ENCODE assay signal across 14 cellular contexts in the genomic region with DNA sequence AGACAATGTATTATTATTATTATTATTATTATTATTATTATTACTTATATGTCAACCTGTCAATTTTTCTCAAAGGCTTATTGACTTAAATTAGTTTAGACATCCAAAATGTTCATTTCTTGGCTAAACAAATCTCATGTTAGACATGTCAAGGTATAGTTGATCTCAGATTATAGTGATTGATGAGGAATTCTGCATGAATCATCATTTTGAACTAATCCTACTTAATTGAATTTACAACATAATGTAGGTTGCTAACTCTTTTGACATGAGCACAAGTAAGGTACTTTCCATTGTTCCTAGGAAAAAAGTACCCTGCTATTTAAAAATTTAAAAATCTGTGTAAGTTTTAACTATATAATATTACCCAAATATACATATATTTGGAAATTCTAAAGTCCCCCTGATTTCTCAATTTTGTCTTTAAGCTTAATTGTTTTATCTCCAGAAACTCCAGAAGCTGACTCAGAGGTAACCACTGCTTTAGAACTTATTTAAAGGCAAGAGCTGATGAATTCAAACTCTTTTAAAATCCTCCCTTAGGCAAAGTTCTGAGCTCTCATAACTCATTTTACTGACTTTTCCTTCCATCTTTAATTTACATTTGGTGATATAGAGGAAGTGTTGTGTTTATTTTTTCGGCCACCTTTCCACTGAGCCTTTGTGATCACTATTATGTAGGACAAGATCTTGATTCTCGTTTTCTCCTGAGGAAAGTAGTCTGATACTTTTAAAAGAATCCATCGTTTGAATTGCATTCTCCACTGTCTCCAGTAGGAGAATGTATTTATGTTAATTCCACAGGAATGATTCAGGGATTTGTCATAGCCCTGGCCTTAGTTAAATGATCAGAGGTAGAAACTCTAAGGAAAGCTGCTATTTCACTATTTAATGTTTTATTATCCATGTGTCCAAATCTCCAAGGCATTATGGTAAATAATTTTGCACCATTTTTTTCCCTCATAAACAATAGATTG.
DNase-seq lines count a peak whose midpoint lies in the region; ATAC-seq and TF ChIP-seq lines count a peak whose summit lies in the region.
"Had no signal": no experiment of that assay in that cellular context is flagged by ENCODE, and none has a peak within 500 bp of the region (broad histone marks: within the 10 kb centered on the region; RNA-seq: fewer than 3 reads in every experiment).

No MANE protein-coding gene starts in this region.

- H3K4me1 ChIP-seq in H9 (ENCODE audit: insufficient read depth, low read length) (no peaks in the 10 kb centered on the region), thoracic aorta (ENCODE audit: control insufficient read depth in 1 of 2, low read depth in 2 of 2) (peaks cover 5 to 14% of the 10 kb centered on the region in 2 donors), gastroesophageal sphincter (no peaks in the 10 kb centered on the region)
- H3K4me1 ChIP-seq: body of pancreas, SJCRH30 had no signal

- H2BK20ac ChIP-seq in H9 (ENCODE audit: low read depth, low read length, poor library complexity, severe bottlenecking), result no peak overlapping the region

- no peak overlapping the region for H3K18ac ChIP-seq in H9 (ENCODE audit: insufficient read length, low read depth, low read length)

- H3T11ph ChIP-seq in H9 (ENCODE audit: low read length), result no peak overlapping the region

- H3K4me3 Mint-ChIP-seq in H9 (no peak overlapping the region), immature natural killer cell (no peak overlapping the region)
- H3K4me3 Mint-ChIP-seq: activated CD8-positive, alpha-beta T cell treated with anti-CD3 and anti-CD28 coated beads for 36 hours; naive thymus-derived CD4-positive, alpha-beta T cell; stimulated activated memory B cell treated with anti-CD40 and anti-IgM and Interleukin-4, amounts not matched to agents 10 μg/mL and 1 μg/mL and 100 μg/mL, for 72 hours had no signal

- no peak overlapping the region for H3K4ac ChIP-seq in H9 (ENCODE audit: low read depth, low read length)

- no peaks in the 10 kb centered on the region for H3K79me1 ChIP-seq in H9 (ENCODE audit: insufficient read depth, low read depth, low read length, poor library complexity, severe bottlenecking)

- H3K4me2 ChIP-seq in H9 (ENCODE audit: insufficient read depth, insufficient read length, low read length), result no peak overlapping the region

- H3K14ac ChIP-seq in H9 (ENCODE audit: insufficient read depth, low read length), result no peak overlapping the region

- no peak overlapping the region for H2BK15ac ChIP-seq in H9 (ENCODE audit: low read depth, low read length)

- TF ChIP-seq POLR2A in gastroesophageal sphincter (IDR thresholded peaks at IDR 0.05), result no peak

- ATAC-seq in SK-N-SH treated with all-trans-retinoic acid at 6 μM for 48 hours, result peak; percentile 96
- no peak for ATAC-seq in thoracic aorta (ENCODE audit: insufficient number of reproducible peaks, low FRiP score, low read depth)
- no peak for ATAC-seq in gastroesophageal sphincter
- ATAC-seq: activated CD8-positive, alpha-beta T cell treated with anti-CD3 and anti-CD28 coated beads for 36 hours; body of pancreas; naive thymus-derived CD4-positive, alpha-beta T cell; sciatic nerve; stimulated activated memory B cell treated with anti-CD40 and anti-IgM and Interleukin-4, amounts not matched to agents 10 μg/mL and 1 μg/mL and 100 μg/mL, for 72 hours had no signal

- H3K9me3 Mint-ChIP-seq in H9, result no peaks in the 10 kb centered on the region
- H3K9me3 Mint-ChIP-seq in immature natural killer cell, result peaks cover 0 to 22% (median 4%) of the 10 kb centered on the region in 6 donors
- H3K9me3 Mint-ChIP-seq: stimulated activated memory B cell treated with anti-CD40 and anti-IgM and Interleukin-4, amounts not matched to agents 10 μg/mL and 1 μg/mL and 100 μg/mL, for 72 hours had no signal

- H3K23me2 ChIP-seq in H9 (ENCODE audit: insufficient read length, low read depth, low read length, poor library complexity, severe bottlenecking), result no peaks in the 10 kb centered on the region

- H3K9ac ChIP-seq in H9 (ENCODE audit: extremely low read depth, insufficient read length, low read length), result no peak overlapping the region

- H3K27me3 ChIP-seq in H9 (ENCODE audit: insufficient read depth, low read length), result no peaks in the 10 kb centered on the region
- H3K27me3 ChIP-seq in thoracic aorta (replicated peaks; ENCODE audit: insufficient read depth), result no peaks in the 10 kb centered on the region
- no peaks in the 10 kb centered on the region for H3K27me3 ChIP-seq in gastroesophageal sphincter
- H3K27me3 ChIP-seq: body of pancreas, SJCRH30 had no signal

- H3K27ac ChIP-seq in H9 (ENCODE audit: insufficient read length, low read depth, low read length), result no peak overlapping the region
- peak overlapping the region; percentile 41 to 55 for H3K27ac ChIP-seq in thoracic aorta
- H3K27ac ChIP-seq in gastroesophageal sphincter, result no peak overlapping the region
- H3K27ac ChIP-seq: body of pancreas, SJCRH30 had no signal

- H3K23ac ChIP-seq in H9 (ENCODE audit: insufficient read length, low read depth, low read length), result no peak overlapping the region

- no peaks in the 10 kb centered on the region for H3K27me3 Mint-ChIP-seq in H9 (ENCODE audit: low read depth)
- peaks cover 0 to 2% (median 0%) of the 10 kb centered on the region in 3 donors for H3K27me3 Mint-ChIP-seq in immature natural killer cell (ENCODE audit: low read depth in 3 of 3)
- H3K27me3 Mint-ChIP-seq: activated CD8-positive, alpha-beta T cell treated with anti-CD3 and anti-CD28 coated beads for 36 hours; naive thymus-derived CD4-positive, alpha-beta T cell; stimulated activated memory B cell treated with anti-CD40 and anti-IgM and Interleukin-4, amounts not matched to agents 10 μg/mL and 1 μg/mL and 100 μg/mL, for 72 hours had no signal

- H3K27ac Mint-ChIP-seq in H9 (peak overlapping the region; percentile 27 to 85 (median 84); a peak in 5 of 7 replicates), immature natural killer cell (no peak overlapping the region)
- H3K27ac Mint-ChIP-seq: activated CD8-positive, alpha-beta T cell treated with anti-CD3 and anti-CD28 coated beads for 36 hours; naive thymus-derived CD4-positive, alpha-beta T cell; stimulated activated memory B cell treated with anti-CD40 and anti-IgM and Interleukin-4, amounts not matched to agents 10 μg/mL and 1 μg/mL and 100 μg/mL, for 72 hours had no signal

- H3K4me3 ChIP-seq in fibroblast of pulmonary artery (replicated peaks; ENCODE audit: low read depth, low read length), result no peak overlapping the region
- H3K4me3 ChIP-seq in thoracic aorta, result no peak overlapping the region
- no peak overlapping the region for H3K4me3 ChIP-seq in gastroesophageal sphincter
- H3K4me3 ChIP-seq: body of pancreas, SJCRH30 had no signal

- H3K36me3 Mint-ChIP-seq in H9 (ENCODE audit: insufficient read depth in 1 of 3, low read depth in 3 of 3), result peaks cover 0 to 2% (median 0%) of the 10 kb centered on the region in 3 experiments; a peak in 1 of 7 replicates
- H3K36me3 Mint-ChIP-seq in immature natural killer cell, result no peaks in the 10 kb centered on the region
- H3K36me3 Mint-ChIP-seq: naive thymus-derived CD4-positive, alpha-beta T cell; stimulated activated memory B cell treated with anti-CD40 and anti-IgM and Interleukin-4, amounts not matched to agents 10 μg/mL and 1 μg/mL and 100 μg/mL, for 72 hours had no signal

- no peak overlapping the region for H4K5ac ChIP-seq in H9 (ENCODE audit: insufficient read length, low read depth, low read length)

- H3K9me3 ChIP-seq in H9 (ENCODE audit: control insufficient read depth, low read depth, low read length), result no peaks in the 10 kb centered on the region
- H3K9me3 ChIP-seq in thoracic aorta, result no peaks in the 10 kb centered on the region
- H3K9me3 ChIP-seq in gastroesophageal sphincter, result no peaks in the 10 kb centered on the region
- H3K9me3 ChIP-seq: body of pancreas, SJCRH30 had no signal

- no peak overlapping the region for H2BK5ac ChIP-seq in H9 (ENCODE audit: insufficient read length, low read length)

- no peak overlapping the region for H2BK120ac ChIP-seq in H9 (ENCODE audit: low read depth, low read length, poor library complexity, severe bottlenecking)

- H2AFZ ChIP-seq in H9 (ENCODE audit: low read length), result no peak overlapping the region

- H3K36me3 ChIP-seq in thoracic aorta (no peaks in the 10 kb centered on the region), gastroesophageal sphincter (no peaks in the 10 kb centered on the region)
- H3K36me3 ChIP-seq: SJCRH30 had no signal

- TF ChIP-seq EP300 in gastroesophageal sphincter (IDR thresholded peaks at IDR 0.05), result no peak

- no peak overlapping the region for H4K91ac ChIP-seq in H9 (ENCODE audit: insufficient read length, low read depth, low read length)

- no peak overlapping the region for H2AK5ac ChIP-seq in H9 (ENCODE audit: insufficient read length, low read length)

- WGBS in H9 (ENCODE audit: extremely low coverage, insufficient read length, low lambda C conversion rate), result no CpG with 5 or more reads among the region's 3 CpGs
- WGBS in gastroesophageal sphincter (ENCODE audit: low coverage in 1 of 2), 2 donors, result 10 to 37% methylated on average over 3 of the region's 3 CpGs

- H4K20me1 ChIP-seq in H9 (ENCODE audit: control insufficient read depth, insufficient read depth, insufficient read length), result no peaks in the 10 kb centered on the region

- TF ChIP-seq CTCF in H9 (conservative IDR thresholded peaks at IDR 0.05) (no peak; the same call in 1 of the 3 replicates), fibroblast of pulmonary artery (IDR thresholded peaks at IDR 0.05; ENCODE audit: low read length, missing control alignments) (peak; percentile 39), thoracic aorta (IDR thresholded peaks at IDR 0.05) (no peak), gastroesophageal sphincter (IDR thresholded peaks at IDR 0.05) (no peak)

- H3K79me2 ChIP-seq in H9 (ENCODE audit: insufficient read depth, low read length), result no peaks in the 10 kb centered on the region

- H2BK12ac ChIP-seq in H9 (ENCODE audit: insufficient read length, low read depth, low read length), result no peak overlapping the region

- H4K8ac ChIP-seq in H9 (replicated peaks; ENCODE audit: insufficient read length, low read depth, low read length), result no peak overlapping the region

- H3K4me1 Mint-ChIP-seq in H9, result peaks cover 12 to 20% of the 10 kb centered on the region in 2 experiments
- no peaks in the 10 kb centered on the region for H3K4me1 Mint-ChIP-seq in immature natural killer cell
- H3K4me1 Mint-ChIP-seq: stimulated activated memory B cell treated with anti-CD40 and anti-IgM and Interleukin-4, amounts not matched to agents 10 μg/mL and 1 μg/mL and 100 μg/mL, for 72 hours had no signal

- no peak for DNase-seq in H9
- peak; percentile 71 for DNase-seq in fibroblast of pulmonary artery (ENCODE audit: low read depth)
- no peak for DNase-seq in thoracic aorta (ENCODE audit: low spot score)
- DNase-seq in immature natural killer cell, result no peak
- DNase-seq in activated CD4-positive, alpha-beta T cell treated with anti-CD3 and anti-CD28 coated beads, Interleukin-2, amount 50 U/mL, for 48 hours, result no peak
- DNase-seq: activated CD8-positive, alpha-beta T cell treated with anti-CD3 and anti-CD28 coated beads for 36 hours; body of pancreas; effector memory CD4-positive, alpha-beta T cell; naive thymus-derived CD4-positive, alpha-beta T cell; SJCRH30 had no signal

- no peak overlapping the region for H3K56ac ChIP-seq in H9 (ENCODE audit: insufficient read length, low read depth, low read length)

TF ChIP-seq in SK-N-SH treated with all-trans-retinoic acid at 6 μM for 48 hours, 23 proteins besides CTCF, POLR2A, EP300 and RAD21:
- TF ChIP-seq ZNF70 (CRISPR knock-in tag; IDR thresholded peaks at IDR 0.05), result no peak
- TF ChIP-seq ISL1 (CRISPR knock-in tag; IDR thresholded peaks at IDR 0.05), result 0 out of 2 replicates have a peak, but pooled peaks have one; percentile 35

Comparison
In these comparisons a context has a peak if more than half of its experiments do, and no peak if none do; other contexts are left out.
1. H3K27ac ChIP-seq: peak in thoracic aorta (2 of 2); none in H9 (single experiment) and gastroesophageal sphincter (0 of 4).
2. H3K27ac Mint-ChIP-seq: peak in H9 (3 of 3); none in immature natural killer cell (0 of 6).